Comparison of ENCODE assay signal across 17 cellular contexts in the genomic region with DNA sequence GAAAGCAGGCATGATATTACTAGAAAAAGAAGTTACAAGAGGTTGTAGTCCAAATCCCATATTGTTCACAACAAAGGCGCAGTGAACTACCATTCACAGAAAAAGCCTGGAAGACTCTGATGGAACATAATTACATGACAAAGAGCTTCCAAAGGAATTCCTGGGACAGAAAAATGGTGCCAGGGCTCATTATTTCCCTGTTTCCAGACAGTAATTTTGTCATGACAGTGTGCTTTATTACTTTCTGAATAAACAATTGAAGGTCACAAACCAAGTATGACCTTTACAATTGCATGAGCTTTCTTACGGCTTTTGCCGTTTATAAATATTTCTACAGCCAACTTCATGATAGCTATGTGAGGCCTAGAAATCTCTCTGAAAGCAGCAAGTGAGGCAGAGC.
"Had no signal": no experiment of that assay in that cellular context is flagged by ENCODE, and none has a peak within 500 bp of the region (broad histone marks: within the 10 kb centered on the region; RNA-seq: fewer than 3 reads in every experiment).

No MANE protein-coding gene starts in this region.

- H3K4me1 Mint-ChIP-seq: stimulated activated effector memory CD8-positive, alpha-beta T cell treated with anti-CD3 and anti-CD28 coated beads, Interleukin-12 subunit alpha, Interleukin-12 subunit beta, amount 100 ng/mL, for 72 hours had no signal

- H3K4me3 Mint-ChIP-seq: natural killer cell treated with Interleukin-12 subunit alpha and Interleukin-12 subunit beta and Interleukin-15 and Interleukin-18, amount 100 ng/mL, for 72 hours; stimulated activated effector memory CD8-positive, alpha-beta T cell treated with anti-CD3 and anti-CD28 coated beads, Interleukin-12 subunit alpha, Interleukin-12 subunit beta, amount 100 ng/mL, for 72 hours had no signal

- H3K9me3 Mint-ChIP-seq: natural killer cell treated with Interleukin-12 subunit alpha and Interleukin-12 subunit beta and Interleukin-15 and Interleukin-18, amount 100 ng/mL, for 72 hours; stimulated activated effector memory CD8-positive, alpha-beta T cell treated with anti-CD3 and anti-CD28 coated beads, Interleukin-12 subunit alpha, Interleukin-12 subunit beta, amount 100 ng/mL, for 72 hours had no signal

- DNase-seq: central memory CD4-positive, alpha-beta T cell; effector CD8-positive, alpha-beta T cell; foreskin fibroblast; head of caudate nucleus; kidney; left colon; mammary epithelial cell; mucosa of descending colon; psoas muscle; retina; right lobe of liver; stimulated activated CD4-positive, alpha-beta T cell treated with anti-CD3 and anti-CD28 coated beads, Interleukin-4, amount 100 ng/mL, for 1 hour; stimulated activated CD8-positive, alpha-beta memory T cell treated with anti-CD3 and anti-CD28 coated beads, Interleukin-4, amount 100 ng/mL, for 48 hours; stimulated activated naive CD8-positive, alpha-beta T cell treated with anti-CD3 and anti-CD28 coated beads, Interleukin-15, Interleukin-2, amounts not matched to agents 100 U/mL and 50 U/mL, for 24 hours; tibial artery had no signal

- H3K36me3 Mint-ChIP-seq: natural killer cell treated with Interleukin-12 subunit alpha and Interleukin-12 subunit beta and Interleukin-15 and Interleukin-18, amount 100 ng/mL, for 72 hours had no signal

- ATAC-seq: left colon; mucosa of descending colon; natural killer cell treated with Interleukin-12 subunit alpha and Interleukin-12 subunit beta and Interleukin-15 and Interleukin-18, amount 100 ng/mL, for 72 hours; psoas muscle; right lobe of liver; stimulated activated effector memory CD8-positive, alpha-beta T cell treated with anti-CD3 and anti-CD28 coated beads, Interleukin-12 subunit alpha, Interleukin-12 subunit beta, amount 100 ng/mL, for 72 hours; stimulated activated naive CD8-positive, alpha-beta T cell treated with anti-CD3 and anti-CD28 coated beads, Interleukin-15, Interleukin-2, amounts not matched to agents 100 U/mL and 50 U/mL, for 24 hours had no signal

- H3K27me3 Mint-ChIP-seq: natural killer cell treated with Interleukin-12 subunit alpha and Interleukin-12 subunit beta and Interleukin-15 and Interleukin-18, amount 100 ng/mL, for 72 hours had no signal

- H3K27ac Mint-ChIP-seq: natural killer cell treated with Interleukin-12 subunit alpha and Interleukin-12 subunit beta and Interleukin-15 and Interleukin-18, amount 100 ng/mL, for 72 hours; stimulated activated effector memory CD8-positive, alpha-beta T cell treated with anti-CD3 and anti-CD28 coated beads, Interleukin-12 subunit alpha, Interleukin-12 subunit beta, amount 100 ng/mL, for 72 hours had no signal
